ENCODE assay signal across 19 cellular contexts in the genomic region with DNA sequence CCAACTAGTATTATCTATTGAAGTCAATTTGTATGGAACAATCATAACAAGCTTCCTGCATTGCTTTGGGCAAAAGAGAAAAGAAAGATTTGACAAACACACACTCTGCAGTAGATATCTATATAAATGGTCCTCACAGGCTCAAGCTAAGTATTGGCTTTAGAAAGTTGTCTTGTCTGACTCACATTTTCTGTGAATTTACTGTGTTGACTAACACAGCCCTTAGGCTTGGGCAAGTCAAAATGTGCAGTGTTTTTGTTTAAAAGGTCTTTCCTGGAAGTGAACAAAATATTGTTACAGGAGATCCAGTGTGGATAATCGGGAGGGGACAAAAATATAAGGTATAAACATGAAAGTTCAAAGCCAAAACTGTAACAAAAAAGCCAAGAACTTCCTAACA.
DNase-seq lines count a peak whose midpoint lies in the region; ATAC-seq and TF ChIP-seq lines count a peak whose summit lies in the region.
"Had no signal": no experiment of that assay in that cellular context is flagged by ENCODE, and none has a peak within 500 bp of the region (broad histone marks: within the 10 kb centered on the region; RNA-seq: fewer than 3 reads in every experiment).

No MANE protein-coding gene starts in this region.

- no peaks in the 10 kb centered on the region for H3K79me2 ChIP-seq in mammary epithelial cell (ENCODE audit: insufficient read depth, low read length)

- H4K20me1 ChIP-seq in mammary epithelial cell (ENCODE audit: insufficient read depth, low read length), result no peaks in the 10 kb centered on the region

- no peak for TF ChIP-seq POLR2A in breast epithelium (IDR thresholded peaks at IDR 0.05)

- dilution Hi-C loops in mammary epithelial cell (cut with HindIII; ENCODE audit: low sequenced_read_pairs), result no loop called here

- in situ Hi-C loops in mammary epithelial cell (cut with MboI; ENCODE audit: low sequenced_read_pairs in 2 of 2), result no loop called here

- peak; percentile 12 for DNase-seq in mammary epithelial cell
- DNase-seq in breast epithelium (ENCODE audit: low spot score in 2 of 2), result no peak
- DNase-seq in NCI-H69 (lab: John Stamatoyannopoulos, UW), result peak; percentile 20
- peak; percentile 20 for DNase-seq in fibroblast of gingiva (ENCODE audit: low read depth)
- no peak for DNase-seq in OCI-M1 (lab: John Stamatoyannopoulos, UW)
- no peak for DNase-seq in colonic mucosa
- DNase-seq: BE2C; CD4-positive, CD25-positive, alpha-beta regulatory T cell; EL; HCEC 1CT; Kasumi-1; NCI-H1694; NCI-H446 treated with DMSO at 0.1 percent for 48 hours; NK-92 treated with Interleukin-12 subunit alpha and Interleukin-12 subunit beta, amount 100 ng/mL, for 24 hours; SHP77 had no signal

- no peak overlapping the region for H3K27ac ChIP-seq in mammary epithelial cell (ENCODE audit: insufficient read depth, low read depth, low read length)
- no peak overlapping the region for H3K27ac ChIP-seq in breast epithelium
- no peak overlapping the region for H3K27ac ChIP-seq in colonic mucosa
- H3K27ac ChIP-seq: HL-60, SK-N-MC had no signal

- TF ChIP-seq CTCF in mammary epithelial cell (conservative IDR thresholded peaks at IDR 0.05 in 1 of 2, IDR thresholded peaks at IDR 0.05 in 1 of 2; ENCODE audit: extremely low read depth in 1 of 2, insufficient read depth in 1 of 2, low read depth in 1 of 2, low read length in 2 of 2), result no peak
- no peak for TF ChIP-seq CTCF in breast epithelium (IDR thresholded peaks at IDR 0.05)
- TF ChIP-seq CTCF in colonic mucosa (IDR thresholded peaks at IDR 0.05), result no peak

- intact Hi-C loops in mammary epithelial cell (cut with micrococcal nuclease), result no loop called here
- intact Hi-C loops in breast epithelium (cut with DNase I; ENCODE audit: low total_unique reads), result no loop called here
- intact Hi-C loops in colonic mucosa (cut with DNase I), result no loop called here

- no peaks in the 10 kb centered on the region for H3K9me3 ChIP-seq in mammary epithelial cell (replicated peaks; ENCODE audit: insufficient read depth, low read length)
- H3K9me3 ChIP-seq in breast epithelium, result peaks cover 0 to 14% of the 10 kb centered on the region in 2 donors
- no peaks in the 10 kb centered on the region for H3K9me3 ChIP-seq in colonic mucosa
- H3K9me3 ChIP-seq: BE2C had no signal

- H3K4me3 ChIP-seq in mammary epithelial cell (replicated peaks in 1 of 3; ENCODE audit: insufficient read depth in 1 of 3, low read depth in 2 of 3, low read length in 3 of 3) (no peak overlapping the region), breast epithelium (no peak overlapping the region), colonic mucosa (no peak overlapping the region)
- H3K4me3 ChIP-seq: SK-N-MC had no signal

- H3K4me2 ChIP-seq in mammary epithelial cell (ENCODE audit: insufficient read depth, low read depth, low read length), result no peak overlapping the region

- no peak overlapping the region for H2AFZ ChIP-seq in mammary epithelial cell (ENCODE audit: low read depth, low read length)

- no peak for ATAC-seq in GM21447 (IDR thresholded peaks at IDR 0.05; ENCODE audit: unreplicated experiment)
- no peak for ATAC-seq in GM21381 (IDR thresholded peaks at IDR 0.05; ENCODE audit: unreplicated experiment)

- H3K9ac ChIP-seq in mammary epithelial cell (ENCODE audit: insufficient read depth, low read length) (no peak overlapping the region), colonic mucosa (ENCODE audit: low read depth in 2 of 2, low read length in 2 of 2) (no peak overlapping the region)

- CTCF ChIA-PET in mammary epithelial cell (lab: Charles Lee; ENCODE audit: low non-redundant PET), result no interaction called here

- H3K4me1 ChIP-seq in mammary epithelial cell (ENCODE audit: insufficient read depth, low read length) (no peaks in the 10 kb centered on the region), breast epithelium (no peaks in the 10 kb centered on the region), colonic mucosa (no peaks in the 10 kb centered on the region)

- H3K27me3 ChIP-seq in mammary epithelial cell (ENCODE audit: insufficient read depth, low read length) (no peaks in the 10 kb centered on the region), breast epithelium (no peaks in the 10 kb centered on the region), colonic mucosa (no peaks in the 10 kb centered on the region)
- H3K27me3 ChIP-seq: BE2C had no signal

- no peaks in the 10 kb centered on the region for H3K36me3 ChIP-seq in mammary epithelial cell (ENCODE audit: insufficient read depth, low read length)
- H3K36me3 ChIP-seq in breast epithelium, result no peaks in the 10 kb centered on the region
- no peaks in the 10 kb centered on the region for H3K36me3 ChIP-seq in colonic mucosa
- H3K36me3 ChIP-seq: BE2C had no signal

- BruUV-seq in mammary epithelial cell (replicated peaks; lab: Mats Ljungman, UMichigan), result no TSS peak

- 0% methylated on average over 1 of the region's 1 CpG for WGBS in mammary epithelial cell (ENCODE audit: low coverage, missing lambda C conversion rate)

Comparison
In these comparisons a context has a peak if more than half of its experiments do, and no peak if none do; other contexts are left out.
1. DNase-seq: peak in mammary epithelial cell (single experiment), NCI-H69 (single experiment) and fibroblast of gingiva (single experiment); none in breast epithelium (0 of 2), OCI-M1 (single experiment) and colonic mucosa (single experiment).